ENCODE assay signal across 8 cellular contexts in genomic region chr6:159977242-159978214, GRCh38. TPM values are rescaled to one million over a fixed set of nuclear protein-coding genes. Genes with fewer than 3 reads are reported as not detected.
DNase-seq lines count a peak whose midpoint lies in the region; ATAC-seq and TF ChIP-seq lines count a peak whose summit lies in the region.

No MANE protein-coding gene starts in this region.

- H3K4me3 Mint-ChIP-seq in neural progenitor cell: no peak overlapping the region

- H3K27ac ChIP-seq in fibroblast of lung (ENCODE audit: insufficient read depth, low read length) (peak overlapping the region; percentile 48), neural progenitor cell (no peak overlapping the region)

- H3K4me1 Mint-ChIP-seq in neural progenitor cell: peaks cover 69% of the 10 kb centered on the region

- TF ChIP-seq CTCF in fibroblast of lung (conservative IDR thresholded peaks at IDR 0.05 in 1 of 2, IDR thresholded peaks at IDR 0.05 in 1 of 2; ENCODE audit: low read depth in 1 of 2, low read length in 2 of 2): no peak
- TF ChIP-seq CTCF in neural progenitor cell (IDR thresholded peaks at IDR 0.05): no peak

- peaks cover 2% of the 10 kb centered on the region for H3K36me3 Mint-ChIP-seq in neural progenitor cell

- in situ Hi-C loops in Caki2 (cut with HindIII; ENCODE audit: low pct_unique_long_range_greater_than_20kb, low sequenced_read_pairs): no loop called here

- H3K79me2 ChIP-seq in fibroblast of lung (ENCODE audit: control insufficient read depth, insufficient read depth, low read length) (peaks cover 85% of the 10 kb centered on the region), neural progenitor cell (ENCODE audit: low read depth) (peaks cover 100% of the 10 kb centered on the region)

- no peaks in the 10 kb centered on the region for H3K9me3 ChIP-seq in fibroblast of lung (ENCODE audit: control insufficient read depth, insufficient read depth, low read depth, low read length)
- no peaks in the 10 kb centered on the region for H3K9me3 ChIP-seq in neural progenitor cell (ENCODE audit: low read depth)

- H3K4me2 ChIP-seq in fibroblast of lung (ENCODE audit: extremely low read depth, insufficient read depth, low read length): peak overlapping the region; percentile 84
- H3K4me2 ChIP-seq in neural progenitor cell: no peak overlapping the region

- H4K20me1 ChIP-seq in fibroblast of lung (ENCODE audit: control insufficient read depth, extremely low read depth, insufficient read depth, low read length): peaks cover 5% of the 10 kb centered on the region
- H4K20me1 ChIP-seq in neural progenitor cell (ENCODE audit: low read depth): peaks cover 100% of the 10 kb centered on the region

- no peaks in the 10 kb centered on the region for H3K9me3 Mint-ChIP-seq in neural progenitor cell

- H3K27me3 ChIP-seq in fibroblast of lung (ENCODE audit: control insufficient read depth, insufficient read depth, low read length) (no peaks in the 10 kb centered on the region), neural progenitor cell (no peaks in the 10 kb centered on the region)

- DNase-seq in Caki2 (ENCODE audit: low read depth) (peak; percentile 23), RPMI8226 (peak; percentile 62), fibroblast of lung (ENCODE audit: low read depth in 2 of 2) (peak; percentile 76 to 79), neural progenitor cell (ENCODE audit: low spot score) (peak; percentile 19), NCI-H345 treated with DMSO at 0.1 percent for 48 hours (lab: John Stamatoyannopoulos, UW; ENCODE audit: unreplicated experiment) (no peak), posterior vena cava (ENCODE audit: low spot score) (no peak), HCEC 1CT (no peak)

- peak overlapping the region; percentile 8 for H2AFZ ChIP-seq in fibroblast of lung (ENCODE audit: low read length)
- no peak overlapping the region for H2AFZ ChIP-seq in neural progenitor cell (replicated peaks)

- H3K27ac Mint-ChIP-seq in neural progenitor cell: peak overlapping the region; percentile 81

- H3K9ac ChIP-seq in fibroblast of lung (ENCODE audit: insufficient read depth, low read length) (no peak overlapping the region), neural progenitor cell (no peak overlapping the region)

- H3K4me3 ChIP-seq in fibroblast of lung (replicated peaks in 1 of 4; ENCODE audit: control extremely low read depth in 1 of 4, insufficient read depth in 1 of 4, low read depth in 3 of 4, low read length in 4 of 4): peak overlapping the region in 1 of 4 experiments; percentile 33
- H3K4me3 ChIP-seq in neural progenitor cell: no peak overlapping the region

- H3K27me3 Mint-ChIP-seq in neural progenitor cell (ENCODE audit: insufficient read depth, low read depth): peaks cover 5% of the 10 kb centered on the region

- intact Hi-C loops in posterior vena cava (cut with DNase I): loop anchor here (5.0 to 10.0 kb wide), 2 partner anchors 60 to 67 kb away; no protein-coding TSS in a partner anchor

- H3F3A ChIP-seq in neural progenitor cell (ENCODE audit: low read depth): no peaks in the 10 kb centered on the region

- no peak for ATAC-seq in GM21825 (IDR thresholded peaks at IDR 0.05; ENCODE audit: unreplicated experiment)

- H3K36me3 ChIP-seq in fibroblast of lung (ENCODE audit: control insufficient read depth, insufficient read depth, low read length): no peaks in the 10 kb centered on the region
- H3K36me3 ChIP-seq in neural progenitor cell: no peaks in the 10 kb centered on the region

- H3K4me1 ChIP-seq in fibroblast of lung (ENCODE audit: control insufficient read depth, extremely low read depth, insufficient read depth, low read length) (peaks cover 39% of the 10 kb centered on the region), neural progenitor cell (peaks cover 30% of the 10 kb centered on the region)

RNA-seq across cellular contexts. Expression of gene IGF2R, which starts 8.6 kb away (rescaled TPM):
- total RNA-seq in Caki2 (2014; rRNA removed; shearing (Covaris generic); ENCODE audit: low replicate concordance): 42.8 and 58.9 TPM in 2 replicates
- total RNA-seq in fibroblast of lung (233 and 300 TPM in 2 replicates), neural progenitor cell (ENCODE audit: low replicate concordance) (35.1 and 46.1 TPM in 2 replicates), posterior vena cava (10 to 100 TPM; 62.7 to 71.8 TPM)
- polyA plus RNA-seq in fibroblast of lung: 37.6 and 48.5 TPM in 2 replicates
- polyA plus RNA-seq in fibroblast of lung (2012): 74.0 and 84.4 TPM in 2 replicates
- polyA minus RNA-seq in fibroblast of lung (ENCODE audit: low replicate concordance): 166 and 254 TPM in 2 replicates

Comparison
In these comparisons a context has a peak if more than half of its experiments do, and no peak if none do; other contexts are left out.
1. DNase-seq: peak in Caki2 (single experiment), RPMI8226 (single experiment), fibroblast of lung (2 of 2) and neural progenitor cell (single experiment); none in NCI-H345 treated with DMSO at 0.1 percent for 48 hours (single experiment), posterior vena cava (single experiment) and HCEC 1CT (single experiment).